10 cellular contexts compared by ENCODE assay signal in the genomic region with DNA sequence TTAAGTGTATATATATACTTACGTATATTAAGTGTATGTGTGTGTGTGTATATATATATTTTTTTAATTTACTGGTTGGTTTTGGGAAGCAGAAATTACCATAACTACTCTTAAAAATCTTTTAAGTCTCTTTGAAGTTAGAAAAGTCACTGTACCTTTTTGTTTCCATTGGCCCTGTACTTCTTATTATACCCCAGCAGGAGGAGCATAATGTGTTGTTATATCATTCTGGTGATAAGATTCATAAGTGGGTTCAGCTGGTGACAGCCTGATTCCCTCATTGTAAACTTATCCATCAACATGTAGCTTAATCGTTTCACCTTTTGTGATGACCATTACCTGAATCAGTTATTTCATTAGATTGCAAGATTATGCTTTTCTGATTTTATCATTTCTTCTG. TPM values are rescaled to one million over a fixed set of nuclear protein-coding genes. Genes with fewer than 3 reads are reported as not detected.
A peak's percentile ranks its signal among the peaks of the same experiment; 100 is the strongest.
DNase-seq lines count a peak whose midpoint lies in the region; ATAC-seq and TF ChIP-seq lines count a peak whose summit lies in the region.
"Had no signal": no experiment of that assay in that cellular context is flagged by ENCODE, and none has a peak within 500 bp of the region (broad histone marks: within the 10 kb centered on the region; RNA-seq: fewer than 3 reads in every experiment).

No MANE protein-coding gene starts in this region.

- CTCF ChIA-PET in BJ (lab: Yijun Ruan, JAX): interaction anchor here (0.7 to 2.8 kb wide), 9 partner anchors 8 to 290 kb away, joined by 3 to 23 read pairs (median 4); no protein-coding TSS in a partner anchor

- peak; percentile 52 for ATAC-seq in left lobe of liver

- no peaks in the 10 kb centered on the region for H3K27me3 ChIP-seq in BJ (ENCODE audit: control insufficient read depth, insufficient read depth, low read length)

- no peaks in the 10 kb centered on the region for H3K9me3 Mint-ChIP-seq in HFFc6
- H3K9me3 Mint-ChIP-seq: activated naive CD4-positive, alpha-beta T cell treated with anti-CD3 and anti-CD28 coated beads for 36 hours had no signal

- peaks cover 65% of the 10 kb centered on the region for H3K36me3 Mint-ChIP-seq in HFFc6 (ENCODE audit: low read depth)

- no peak overlapping the region for H3K4me3 ChIP-seq in BJ (ENCODE audit: low read depth, low read length)
- H3K4me3 ChIP-seq in WI38 (ENCODE audit: low read depth, low read length): no peak overlapping the region
- H3K4me3 ChIP-seq: SK-N-MC had no signal

- H3K36me3 ChIP-seq in BJ (ENCODE audit: control insufficient read depth, insufficient read depth, low read length): peaks cover 11% of the 10 kb centered on the region

- H3K27me3 Mint-ChIP-seq in HFFc6 (ENCODE audit: insufficient read depth): peaks cover 2% of the 10 kb centered on the region

- no peak overlapping the region for H3K27ac Mint-ChIP-seq in HFFc6
- H3K27ac Mint-ChIP-seq: activated naive CD4-positive, alpha-beta T cell treated with anti-CD3 and anti-CD28 coated beads for 36 hours had no signal

- H3K4me3 Mint-ChIP-seq in HFFc6: no peak overlapping the region
- H3K4me3 Mint-ChIP-seq: activated naive CD4-positive, alpha-beta T cell treated with anti-CD3 and anti-CD28 coated beads for 36 hours had no signal

- no peak for DNase-seq in BJ (ENCODE audit: low read depth)
- DNase-seq in HFFc6: no peak
- no peak for DNase-seq in left lobe of liver (ENCODE audit: low spot score)
- DNase-seq in SK-N-DZ (ENCODE audit: low spot score): no peak
- DNase-seq in NCI-H1092 treated with DMSO at 0.1 percent for 48 hours (lab: John Stamatoyannopoulos, UW): no peak
- no peak for DNase-seq in activated CD8-positive, alpha-beta memory T cell treated with anti-CD3 and anti-CD28 coated beads, Interleukin-2, amount 50 U/mL, for 4 hours
- DNase-seq in NK-92 (lab: John Stamatoyannopoulos, UW; ENCODE audit: unreplicated experiment): no peak
- DNase-seq: activated naive CD4-positive, alpha-beta T cell treated with anti-CD3 and anti-CD28 coated beads for 36 hours had no signal

- POLR2A ChIA-PET in BJ (lab: Charles Lee): no interaction called here

- H3K4me1 Mint-ChIP-seq in HFFc6 (ENCODE audit: low read depth): peaks cover 7% of the 10 kb centered on the region

- TF ChIP-seq CTCF in BJ (IDR thresholded peaks at IDR 0.05; ENCODE audit: insufficient read depth, low read depth, low read length): peak; percentile 38
- peak; percentile 73 for TF ChIP-seq CTCF in HFFc6 (IDR thresholded peaks at IDR 0.05)
- peak; percentile 38; the same call in 1 of the 2 replicates for TF ChIP-seq CTCF in WI38 (IDR thresholded peaks at IDR 0.05; ENCODE audit: low read depth, low read length)

RNA-seq across cellular contexts. Expression of a gene that starts 30.8 kb away (rescaled TPM):
- 32.5 and 44.6 TPM in 2 replicates for polyA plus RNA-seq in BJ (2011; rRNA removed)
- 18.7 and 26.6 TPM in 2 replicates for polyA minus RNA-seq in BJ (2011; rRNA and poly(A)+ RNA removed)
- total RNA-seq in HFFc6 (2021; fragmentation: NEBNext Ultra II Directional; extraction: Animal tissue kit (Norgen Biotek cat#: 25700)): 10 to 100 TPM; 28.7 to 38.3 (median 35.1) TPM
- total RNA-seq in left lobe of liver: 13.9 TPM
- 98.5 and 98.8 TPM in 2 replicates for polyA plus RNA-seq in SK-N-DZ (2014; cell fraction: cytosol; rRNA removed)
- 68.1 and 75.2 TPM in 2 replicates for polyA plus RNA-seq in SK-N-DZ (2014; cell fraction: nucleus; rRNA removed)

RNA-seq across cellular contexts. Expression of a gene that starts 31.2 kb away (rescaled TPM):
- 5.0 and 9.0 TPM in 2 replicates for polyA plus RNA-seq in BJ (2011; rRNA removed)
- 9.0 and 10.5 TPM in 2 replicates for polyA minus RNA-seq in BJ (2011; rRNA and poly(A)+ RNA removed)
- total RNA-seq in HFFc6 (2021; fragmentation: NEBNext Ultra II Directional; extraction: Animal tissue kit (Norgen Biotek cat#: 25700)): 10 to 100 TPM; 12.7 to 16.3 (median 14.3) TPM
- 7.4 TPM for total RNA-seq in left lobe of liver
- polyA plus RNA-seq in SK-N-DZ (2014; cell fraction: cytosol; rRNA removed): 15.4 and 16.0 TPM in 2 replicates
- 25.8 and 32.6 TPM in 2 replicates for polyA plus RNA-seq in SK-N-DZ (2014; cell fraction: nucleus; rRNA removed)
